ENCODE assay signal across 27 cellular contexts in genomic region chr7:94874036-94874745, GRCh38. TPM values are rescaled to one million over a fixed set of nuclear protein-coding genes. Genes with fewer than 3 reads are reported as not detected.
"Had no signal": no experiment of that assay in that cellular context is flagged by ENCODE, and none has a peak within 500 bp of the region (broad histone marks: within the 10 kb centered on the region; RNA-seq: fewer than 3 reads in every experiment).

No MANE protein-coding gene starts in this region.

- DNase-seq: activated B cell treated with CpG ODN at 0.5 μM for 24 hours; activated CD4-positive, alpha-beta T cell treated with anti-CD3 and anti-CD28 coated beads for 1 hour; activated CD4-positive, alpha-beta T cell treated with anti-CD3 and anti-CD28 coated beads, Interleukin-2, amount 10 ng/mL, durations not matched to agents 24 days and 14 days; activated CD4-positive, alpha-beta T cell treated with anti-CD3 and anti-CD28 coated beads, Interleukin-2, amount 50 U/mL, for 48 hours; activated CD8-positive, alpha-beta memory T cell treated with anti-CD3 and anti-CD28 coated beads, Interleukin-2, amount 10 ng/mL, durations not matched to agents 7 days and 5 days; activated effector memory CD4-positive, alpha-beta T cell treated with anti-CD3 and anti-CD28 coated beads, Interleukin-2, amount 50 U/mL, for 16 hours; activated naive CD4-positive, alpha-beta T cell treated with Interleukin-2 at 50 U/mL for 16 hours; activated naive CD8-positive, alpha-beta T cell treated with anti-CD3 and anti-CD28 coated beads, Interleukin-2, amount 50 U/mL, for 24 hours; activated T-cell treated with anti-CD3 and anti-CD28 coated beads, Interleukin-2, amount 50 U/mL, for 24 hours; amygdala; brain microvascular endothelial cell; Kasumi-1; KBM-7; NCI-H1105 treated with DMSO at 0.1 percent for 48 hours; NCI-H1436 treated with DMSO at 0.1 percent for 48 hours; NCI-H187; NCI-H2081; NCI-H446 treated with DMSO at 0.1 percent for 48 hours; NCI-H526; NCI-H82; RPMI8226; T-helper 17 cell; T-helper 9 cell had no signal

- H3K4me1 Mint-ChIP-seq: activated B cell treated with CpG ODN at 0.5 μM for 24 hours; activated CD4-positive, alpha-beta T cell treated with anti-CD3 and anti-CD28 coated beads, Interleukin-2, amount 10 ng/mL, durations not matched to agents 24 days and 14 days; activated CD8-positive, alpha-beta memory T cell treated with anti-CD3 and anti-CD28 coated beads, Interleukin-2, amount 10 ng/mL, durations not matched to agents 7 days and 5 days; activated naive CD8-positive, alpha-beta T cell treated with anti-CD3 and anti-CD28 coated beads, Interleukin-2, amount 50 U/mL, for 24 hours; T-helper 17 cell had no signal

- H3K27me3 Mint-ChIP-seq: activated CD4-positive, alpha-beta T cell treated with anti-CD3 and anti-CD28 coated beads, Interleukin-2, amount 10 ng/mL, durations not matched to agents 24 days and 14 days; activated CD8-positive, alpha-beta memory T cell treated with anti-CD3 and anti-CD28 coated beads, Interleukin-2, amount 10 ng/mL, durations not matched to agents 7 days and 5 days; T-helper 17 cell had no signal

- H3K4me3 ChIP-seq: cardiac muscle cell had no signal

- H3K27ac ChIP-seq: brain microvascular endothelial cell, cardiac muscle cell had no signal

- H3K4me3 Mint-ChIP-seq: activated B cell treated with CpG ODN at 0.5 μM for 24 hours; activated CD4-positive, alpha-beta T cell treated with anti-CD3 and anti-CD28 coated beads, Interleukin-2, amount 10 ng/mL, durations not matched to agents 24 days and 14 days; activated CD8-positive, alpha-beta memory T cell treated with anti-CD3 and anti-CD28 coated beads, Interleukin-2, amount 10 ng/mL, durations not matched to agents 7 days and 5 days; activated naive CD8-positive, alpha-beta T cell treated with anti-CD3 and anti-CD28 coated beads, Interleukin-2, amount 50 U/mL, for 24 hours; activated T-cell treated with anti-CD3 and anti-CD28 coated beads, Interleukin-2, amount 50 U/mL, for 24 hours; T-helper 17 cell had no signal

- H3K27me3 ChIP-seq: brain microvascular endothelial cell, cardiac muscle cell had no signal

- H3K36me3 Mint-ChIP-seq: activated CD8-positive, alpha-beta memory T cell treated with anti-CD3 and anti-CD28 coated beads, Interleukin-2, amount 10 ng/mL, durations not matched to agents 7 days and 5 days had no signal

- ATAC-seq: activated CD8-positive, alpha-beta memory T cell treated with anti-CD3 and anti-CD28 coated beads, Interleukin-2, amount 10 ng/mL, durations not matched to agents 7 days and 5 days; activated naive CD4-positive, alpha-beta T cell treated with anti-CD3 and anti-CD28 coated beads, Interleukin-2, amount 50 U/mL, for 72 hours; activated naive CD8-positive, alpha-beta T cell treated with anti-CD3 and anti-CD28 coated beads, Interleukin-2, amount 50 U/mL, for 24 hours; Right ventricle myocardium inferior; T-helper 17 cell had no signal

- H3K36me3 ChIP-seq: brain microvascular endothelial cell, cardiac muscle cell had no signal

RNA-seq across cellular contexts. Expression of gene PPP1R9A, which starts 33.2 kb away (rescaled TPM):
- total RNA-seq: activated CD4-positive, alpha-beta T cell treated with anti-CD3 and anti-CD28 coated beads, Interleukin-2, amount 10 ng/mL, durations not matched to agents 24 days and 14 days; activated naive CD4-positive, alpha-beta T cell treated with anti-CD3 and anti-CD28 coated beads, Interleukin-2, amount 50 U/mL, for 72 hours; OCI-LY7 had no signal
